In the genomic region with DNA sequence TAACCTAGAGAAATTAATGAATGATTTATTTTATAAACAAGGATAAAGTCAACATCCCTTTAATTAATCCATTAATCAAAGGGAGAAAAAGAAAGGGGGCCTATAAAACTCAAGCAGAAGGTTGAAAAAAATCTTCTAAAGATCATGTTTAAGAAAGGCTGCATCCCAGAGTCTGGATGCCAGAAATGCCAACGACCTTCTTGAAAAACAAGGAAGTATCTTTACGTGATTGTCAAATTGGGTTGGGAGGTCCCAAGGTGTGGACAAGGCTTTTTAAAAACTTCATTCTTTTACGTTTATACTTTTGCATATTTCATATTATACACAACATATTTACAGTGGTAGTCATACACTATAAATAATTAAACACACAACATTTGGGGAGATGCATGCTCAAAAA, we compare ENCODE assay signal across 10 cellular contexts. TPM values are rescaled to one million over a fixed set of nuclear protein-coding genes. Genes with fewer than 3 reads are reported as not detected.
A peak's percentile ranks its signal among the peaks of the same experiment; 100 is the strongest.
DNase-seq lines count a peak whose midpoint lies in the region; ATAC-seq and TF ChIP-seq lines count a peak whose summit lies in the region.
"Had no signal": no experiment of that assay in that cellular context is flagged by ENCODE, and none has a peak within 500 bp of the region (broad histone marks: within the 10 kb centered on the region; RNA-seq: fewer than 3 reads in every experiment).

No MANE protein-coding gene starts in this region.

- POLR2A ChIA-PET in PC-3 (lab: Charles Lee; ENCODE audit: unreplicated experiment): interaction anchor here (0.5 kb wide), 1 partner anchor 221 kb away, joined by 4 read pairs; no protein-coding TSS in a partner anchor
- POLR2A ChIA-PET in CD4-positive, alpha-beta T cell (lab: Charles Lee): interaction anchor here (0.7 to 1.8 kb wide), 3 partner anchors 78 to 87 kb away, joined by 4 to 6 read pairs (median 5); a partner anchor contains a TSS

- H3K27me3 ChIP-seq in DOHH2 (ENCODE audit: control insufficient read depth, low read length) (no peaks in the 10 kb centered on the region), PC-3 (ENCODE audit: low read length) (no peaks in the 10 kb centered on the region), fibroblast of lung (ENCODE audit: control insufficient read depth, insufficient read depth, low read length) (no peaks in the 10 kb centered on the region), gastrocnemius medialis (no peaks in the 10 kb centered on the region)
- H3K27me3 ChIP-seq in CD4-positive, alpha-beta T cell (ENCODE audit: control insufficient read depth, insufficient read depth, low read length): no peaks in the 10 kb centered on the region

- no peak overlapping the region for H2AFZ ChIP-seq in PC-3 (ENCODE audit: low read length)
- no peak overlapping the region for H2AFZ ChIP-seq in fibroblast of lung (ENCODE audit: low read length)

- TF ChIP-seq CTCF in DOHH2 (IDR thresholded peaks at IDR 0.05; ENCODE audit: low read depth, low read length, poor library complexity, severe bottlenecking) (no peak), PC-3 (conservative IDR thresholded peaks at IDR 0.05; ENCODE audit: low read depth, low read length) (no peak), fibroblast of lung (conservative IDR thresholded peaks at IDR 0.05 in 1 of 2, IDR thresholded peaks at IDR 0.05 in 1 of 2; ENCODE audit: low read depth in 1 of 2, low read length in 2 of 2) (no peak), gastrocnemius medialis (IDR thresholded peaks at IDR 0.05 in 4 of 5, conservative IDR thresholded peaks at IDR 0.05 in 1 of 5) (no peak)
- TF ChIP-seq CTCF in CD4-positive, alpha-beta T cell (IDR thresholded peaks at IDR 0.05): no peak

- H3K79me2 ChIP-seq in DOHH2 (ENCODE audit: control insufficient read depth, low read length): peaks cover 54% of the 10 kb centered on the region
- H3K79me2 ChIP-seq in PC-3 (ENCODE audit: low read length): peaks cover 62% of the 10 kb centered on the region
- H3K79me2 ChIP-seq in fibroblast of lung (ENCODE audit: control insufficient read depth, insufficient read depth, low read length): peaks cover 48% of the 10 kb centered on the region

- no peak overlapping the region for H3K27ac ChIP-seq in DOHH2 (ENCODE audit: low read depth, low read length)
- no peak overlapping the region for H3K27ac ChIP-seq in PC-3 (ENCODE audit: low read length)
- H3K27ac ChIP-seq in fibroblast of lung (ENCODE audit: insufficient read depth, low read length): no peak overlapping the region
- peak overlapping the region in 2 of 4 donors; percentile 90 to 93 for H3K27ac ChIP-seq in gastrocnemius medialis
- H3K27ac ChIP-seq in CD4-positive, alpha-beta T cell (ENCODE audit: low read depth, low read length): no peak overlapping the region

- no peaks in the 10 kb centered on the region for H4K20me1 ChIP-seq in DOHH2 (ENCODE audit: control insufficient read depth, insufficient read depth, low read depth, low read length)
- peaks cover 34% of the 10 kb centered on the region for H4K20me1 ChIP-seq in PC-3 (ENCODE audit: low read length)
- H4K20me1 ChIP-seq in fibroblast of lung (ENCODE audit: control insufficient read depth, extremely low read depth, insufficient read depth, low read length): no peaks in the 10 kb centered on the region

- ATAC-seq in PC-3 (no peak), gastrocnemius medialis (no peak), GM19395 (IDR thresholded peaks at IDR 0.05; ENCODE audit: unreplicated experiment) (no peak)
- ATAC-seq in CD4-positive, alpha-beta T cell (ENCODE audit: poor library complexity): no peak
- ATAC-seq: T-cell had no signal

- H3F3A ChIP-seq in DOHH2 (ENCODE audit: control insufficient read depth, insufficient read depth) (no peaks in the 10 kb centered on the region; the same call in 1 of the 2 replicates), PC-3 (ENCODE audit: low read length, unreplicated experiment) (no peaks in the 10 kb centered on the region)

- peaks cover 21% of the 10 kb centered on the region for H3K4me1 ChIP-seq in DOHH2 (ENCODE audit: control insufficient read depth, low read length)
- peaks cover 19% of the 10 kb centered on the region for H3K4me1 ChIP-seq in PC-3 (ENCODE audit: insufficient read depth, low read length)
- H3K4me1 ChIP-seq in fibroblast of lung (ENCODE audit: control insufficient read depth, extremely low read depth, insufficient read depth, low read length): peaks cover 4% of the 10 kb centered on the region
- H3K4me1 ChIP-seq in gastrocnemius medialis: peaks cover 24 to 28% of the 10 kb centered on the region in 2 donors

- TF ChIP-seq POLR2A in gastrocnemius medialis (IDR thresholded peaks at IDR 0.05): no peak

- intact Hi-C loops in PC-3 (cut with micrococcal nuclease) (loop anchor here (2.0 to 10.0 kb wide), 4 partner anchors 39 to 511 kb away; a partner anchor contains a TSS), gastrocnemius medialis (cut with DNase I; ENCODE audit: low total_unique reads) (loop anchor here (5.0 to 10.0 kb wide), 2 partner anchors 156 to 637 kb away; a partner anchor contains a TSS)
- intact Hi-C loops in CD4-positive, alpha-beta T cell (cut with DNase I, micrococcal nuclease): loop anchor here (2.0 to 10.0 kb wide), 5 partner anchors 87 to 637 kb away; a partner anchor contains a TSS

- peaks cover 5% of the 10 kb centered on the region for H3K36me3 ChIP-seq in DOHH2 (ENCODE audit: control insufficient read depth, low read length)
- peaks cover 3% of the 10 kb centered on the region for H3K36me3 ChIP-seq in PC-3 (ENCODE audit: low read depth, low read length)
- H3K36me3 ChIP-seq in fibroblast of lung (ENCODE audit: control insufficient read depth, insufficient read depth, low read length): no peaks in the 10 kb centered on the region
- no peaks in the 10 kb centered on the region for H3K36me3 ChIP-seq in gastrocnemius medialis

- peaks cover 8% of the 10 kb centered on the region for H3K4me1 Mint-ChIP-seq in CD4-positive, alpha-beta T cell (ENCODE audit: low read depth)

- CTCF ChIA-PET in PC-3 (lab: Charles Lee): interaction anchor here (0.7 kb wide), 1 partner anchor 510 kb away, joined by 4 read pairs; no protein-coding TSS in a partner anchor
- CTCF ChIA-PET in CD4-positive, alpha-beta T cell (lab: Charles Lee): no interaction called here

- no TSS peak for BruUV-seq in PC-3 (replicated peaks; lab: Mats Ljungman, UMichigan)

- no peak overlapping the region for H3K4me3 Mint-ChIP-seq in CD4-positive, alpha-beta T cell

- H3K4me2 ChIP-seq in DOHH2 (ENCODE audit: low read length): peak overlapping the region; percentile 84
- H3K4me2 ChIP-seq in PC-3 (ENCODE audit: low read length): peak overlapping the region; percentile 84
- peak overlapping the region; percentile 98 for H3K4me2 ChIP-seq in fibroblast of lung (ENCODE audit: extremely low read depth, insufficient read depth, low read length)

- H3K36me3 Mint-ChIP-seq in CD4-positive, alpha-beta T cell (ENCODE audit: low read depth): peaks cover 3% of the 10 kb centered on the region

- H3K4me3 ChIP-seq in DOHH2 (ENCODE audit: low read length): peak overlapping the region; percentile 95
- H3K4me3 ChIP-seq in PC-3 (ENCODE audit: low read length): peak overlapping the region; percentile 86
- peak overlapping the region; percentile 53 to 97 (median 89) for H3K4me3 ChIP-seq in fibroblast of lung (replicated peaks in 1 of 4; ENCODE audit: control extremely low read depth in 1 of 4, insufficient read depth in 1 of 4, low read depth in 3 of 4, low read length in 4 of 4)
- H3K4me3 ChIP-seq in gastrocnemius medialis: peak overlapping the region; percentile 68 to 95 (median 92)

- peak overlapping the region; percentile 87; the same call in 1 of the 2 replicates for H3K9ac ChIP-seq in PC-3 (ENCODE audit: low read length)
- no peak overlapping the region for H3K9ac ChIP-seq in fibroblast of lung (ENCODE audit: insufficient read depth, low read length)

- H3K27ac Mint-ChIP-seq in CD4-positive, alpha-beta T cell: no peak overlapping the region
- H3K27ac Mint-ChIP-seq: T-cell had no signal

- in situ Hi-C loops in gastrocnemius medialis (cut with MboI; ENCODE audit: low sequenced_read_pairs in 4 of 4): no loop called here

- H3K9me3 Mint-ChIP-seq in CD4-positive, alpha-beta T cell: no peaks in the 10 kb centered on the region
- H3K9me3 Mint-ChIP-seq: T-cell had no signal

- DNase-seq in PC-3 (no peak), fibroblast of lung (ENCODE audit: low read depth in 2 of 2) (no peak), gastrocnemius medialis (no peak), NCI-H446 treated with DMSO at 0.1 percent for 48 hours (lab: John Stamatoyannopoulos, UW) (no peak), activated gamma-delta T cell (lab: John Stamatoyannopoulos, UW) (no peak)
- no peak for DNase-seq in CD4-positive, alpha-beta T cell
- DNase-seq: NCI-H187 had no signal

- H3K9me2 ChIP-seq in DOHH2 (replicated peaks; ENCODE audit: control insufficient read depth, low read length): no peaks in the 10 kb centered on the region
- H3K9me2 ChIP-seq in PC-3 (replicated peaks; ENCODE audit: low read length): no peaks in the 10 kb centered on the region

- peaks cover 12% of the 10 kb centered on the region for H3K27me3 Mint-ChIP-seq in CD4-positive, alpha-beta T cell

- H3K9me3 ChIP-seq in DOHH2 (ENCODE audit: control insufficient read depth, insufficient read depth, low read length) (no peaks in the 10 kb centered on the region), PC-3 (ENCODE audit: low read length) (no peaks in the 10 kb centered on the region), fibroblast of lung (ENCODE audit: control insufficient read depth, insufficient read depth, low read depth, low read length) (no peaks in the 10 kb centered on the region), gastrocnemius medialis (no peaks in the 10 kb centered on the region)
- no peaks in the 10 kb centered on the region for H3K9me3 ChIP-seq in CD4-positive, alpha-beta T cell (ENCODE audit: control insufficient read depth, low read length)

RNA-seq across cellular contexts. Expression of a gene that starts 1.6 kb away (rescaled TPM):
- 30.2 and 31.6 TPM in 2 replicates for total RNA-seq in PC-3 (2014; rRNA removed)
- total RNA-seq in fibroblast of lung: 46.7 and 68.7 TPM in 2 replicates
- polyA plus RNA-seq in fibroblast of lung: 15.8 and 24.7 TPM in 2 replicates
- 17.2 and 31.0 TPM in 2 replicates for polyA plus RNA-seq in fibroblast of lung (2012)
- 3.9 and 7.3 TPM in 2 replicates for polyA minus RNA-seq in fibroblast of lung (ENCODE audit: low replicate concordance)
- 10 to 100 TPM; 18.1 to 31.6 (median 26.7) TPM for total RNA-seq in gastrocnemius medialis
- total RNA-seq in CD4-positive, alpha-beta T cell: 10 to 100 TPM; 49.8 to 50.2 TPM
